10 cellular contexts compared by ENCODE assay signal in genomic region chr16:11557811-11558210, GRCh38. TPM values are rescaled to one million over a fixed set of nuclear protein-coding genes. Genes with fewer than 3 reads are reported as not detected.
A peak's percentile ranks its signal among the peaks of the same experiment; 100 is the strongest.
DNase-seq lines count a peak whose midpoint lies in the region; ATAC-seq and TF ChIP-seq lines count a peak whose summit lies in the region.
"Had no signal": no experiment of that assay in that cellular context is flagged by ENCODE, and none has a peak within 500 bp of the region (broad histone marks: within the 10 kb centered on the region; RNA-seq: fewer than 3 reads in every experiment).

No MANE protein-coding gene starts in this region.

- CTCF ChIA-PET in activated naive CD4-positive, alpha-beta T cell treated with anti-CD3 and anti-CD28 coated beads, Interleukin-2, amount 10 ng/mL, durations not matched to agents 7 days and 5 days (lab: Charles Lee): interaction anchor here (1.2 to 4.5 kb wide), 2 partner anchors 26 to 83 kb away, joined by 3 to 28 read pairs; no protein-coding TSS in a partner anchor

- H3K4me3 ChIP-seq in esophagus (ENCODE audit: low read depth in 1 of 2, low read length in 2 of 2): no peak overlapping the region
- H3K4me3 ChIP-seq in upper lobe of left lung: no peak overlapping the region

- H3K4me3 Mint-ChIP-seq in activated naive CD4-positive, alpha-beta T cell treated with anti-CD3 and anti-CD28 coated beads, Interleukin-2, amount 10 ng/mL, durations not matched to agents 7 days and 5 days: no peak overlapping the region
- H3K4me3 Mint-ChIP-seq in natural killer cell treated with Interleukin-12 subunit alpha and Interleukin-12 subunit beta and Interleukin-15 and Interleukin-18, amount 100 ng/mL, for 72 hours: peak overlapping the region; percentile 35

- peaks cover 3 to 6% of the 10 kb centered on the region in 2 donors for H3K9me3 ChIP-seq in esophagus (ENCODE audit: control insufficient read depth in 2 of 2, insufficient read depth in 1 of 2, low read depth in 1 of 2, low read length in 1 of 2)
- peaks cover 0 to 3% (median 0%) of the 10 kb centered on the region in 4 donors for H3K9me3 ChIP-seq in upper lobe of left lung

- H3K4me1 ChIP-seq in esophagus (ENCODE audit: control insufficient read depth in 2 of 2, insufficient read depth in 2 of 2, low read length in 1 of 2): peaks cover 3 to 4% of the 10 kb centered on the region in 2 donors
- peaks cover 0 to 27% (median 18%) of the 10 kb centered on the region in 4 donors for H3K4me1 ChIP-seq in upper lobe of left lung

- H3K27me3 ChIP-seq in esophagus (ENCODE audit: control insufficient read depth in 1 of 2, insufficient read depth in 2 of 2, low read length in 2 of 2) (no peaks in the 10 kb centered on the region), upper lobe of left lung (no peaks in the 10 kb centered on the region)

- ATAC-seq in natural killer cell treated with Interleukin-12 subunit alpha and Interleukin-12 subunit beta and Interleukin-15 and Interleukin-18, amount 100 ng/mL, for 72 hours: no peak
- peak in 1 of 2 donors; percentile 58 for ATAC-seq in upper lobe of left lung (ENCODE audit: low FRiP score in 2 of 2)
- ATAC-seq in GM19467 (IDR thresholded peaks at IDR 0.05; ENCODE audit: unreplicated experiment): no peak
- ATAC-seq in GM21423 (IDR thresholded peaks at IDR 0.05; ENCODE audit: unreplicated experiment): no peak

- H3K36me3 ChIP-seq in esophagus (ENCODE audit: control insufficient read depth in 2 of 2, insufficient read depth in 2 of 2, low read length in 1 of 2): peaks cover 4 to 14% of the 10 kb centered on the region in 2 donors
- H3K36me3 ChIP-seq in upper lobe of left lung: peaks cover 8 to 38% (median 33%) of the 10 kb centered on the region in 4 donors

- peaks cover 51% of the 10 kb centered on the region for H3K36me3 Mint-ChIP-seq in activated naive CD4-positive, alpha-beta T cell treated with anti-CD3 and anti-CD28 coated beads, Interleukin-2, amount 10 ng/mL, durations not matched to agents 7 days and 5 days
- peaks cover 17% of the 10 kb centered on the region for H3K36me3 Mint-ChIP-seq in natural killer cell treated with Interleukin-12 subunit alpha and Interleukin-12 subunit beta and Interleukin-15 and Interleukin-18, amount 100 ng/mL, for 72 hours

- H3K4me1 Mint-ChIP-seq in activated naive CD4-positive, alpha-beta T cell treated with anti-CD3 and anti-CD28 coated beads, Interleukin-2, amount 10 ng/mL, durations not matched to agents 7 days and 5 days: peaks cover 73% of the 10 kb centered on the region
- peaks cover 44 to 53% of the 10 kb centered on the region in 2 donors for H3K4me1 Mint-ChIP-seq in natural killer cell treated with Interleukin-12 subunit alpha and Interleukin-12 subunit beta and Interleukin-15 and Interleukin-18, amount 100 ng/mL, for 72 hours (ENCODE audit: low read depth in 2 of 2)

- H3K27me3 Mint-ChIP-seq in activated naive CD4-positive, alpha-beta T cell treated with anti-CD3 and anti-CD28 coated beads, Interleukin-2, amount 10 ng/mL, durations not matched to agents 7 days and 5 days: no peaks in the 10 kb centered on the region
- no peaks in the 10 kb centered on the region for H3K27me3 Mint-ChIP-seq in natural killer cell treated with Interleukin-12 subunit alpha and Interleukin-12 subunit beta and Interleukin-15 and Interleukin-18, amount 100 ng/mL, for 72 hours

- TF ChIP-seq EP300 in upper lobe of left lung (IDR thresholded peaks at IDR 0.05): no peak

- peak overlapping the region; percentile 79 for H3K27ac Mint-ChIP-seq in activated naive CD4-positive, alpha-beta T cell treated with anti-CD3 and anti-CD28 coated beads, Interleukin-2, amount 10 ng/mL, durations not matched to agents 7 days and 5 days
- peak overlapping the region; percentile 61 to 71 for H3K27ac Mint-ChIP-seq in natural killer cell treated with Interleukin-12 subunit alpha and Interleukin-12 subunit beta and Interleukin-15 and Interleukin-18, amount 100 ng/mL, for 72 hours

- TF ChIP-seq CTCF in upper lobe of left lung (IDR thresholded peaks at IDR 0.05): no peak

- H3K27ac ChIP-seq in esophagus (ENCODE audit: low read depth in 2 of 2, low read length in 1 of 2) (peak overlapping the region; percentile 36 to 77), upper lobe of left lung (peak overlapping the region in 3 of 4 donors; percentile 5 to 59 (median 35))

- TF ChIP-seq POLR2A in upper lobe of left lung (IDR thresholded peaks at IDR 0.05): no peak

- 31% methylated on average over 6 of the region's 6 CpGs for WGBS in esophagus, 2 donors
- WGBS in upper lobe of left lung, 2 donors: 59 to 67% methylated on average over 6 of the region's 6 CpGs

- DNase-seq in activated naive CD4-positive, alpha-beta T cell treated with anti-CD3 and anti-CD28 coated beads, Interleukin-2, amount 10 ng/mL, durations not matched to agents 7 days and 5 days: no peak
- DNase-seq in activated naive CD4-positive, alpha-beta T cell treated with Interleukin-2 at 50 U/mL for 16 hours: no peak
- DNase-seq in natural killer cell treated with Interleukin-12 subunit alpha and Interleukin-12 subunit beta and Interleukin-15 and Interleukin-18, amount 100 ng/mL, for 72 hours (ENCODE audit: low spot score): no peak
- no peak for DNase-seq in upper lobe of left lung
- DNase-seq in NCI-H1048 (lab: John Stamatoyannopoulos, UW): no peak
- DNase-seq: SIG-M5; stimulated activated CD4-positive, alpha-beta T cell treated with anti-CD3 and anti-CD28 coated beads, Interleukin-2, amount 100 ng/mL, for 48 hours had no signal

- peaks cover 7% of the 10 kb centered on the region for H3K9me3 Mint-ChIP-seq in activated naive CD4-positive, alpha-beta T cell treated with anti-CD3 and anti-CD28 coated beads, Interleukin-2, amount 10 ng/mL, durations not matched to agents 7 days and 5 days
- no peaks in the 10 kb centered on the region for H3K9me3 Mint-ChIP-seq in natural killer cell treated with Interleukin-12 subunit alpha and Interleukin-12 subunit beta and Interleukin-15 and Interleukin-18, amount 100 ng/mL, for 72 hours

RNA-seq across cellular contexts. Expression of gene LITAF, which starts 28.9 kb away (rescaled TPM):
- 10 to 100 TPM; 10.9 to 28.7 TPM for polyA plus RNA-seq in esophagus
- total RNA-seq in natural killer cell treated with Interleukin-12 subunit alpha and Interleukin-12 subunit beta and Interleukin-15 and Interleukin-18, amount 100 ng/mL, for 72 hours: 100 to 1,000 TPM; 112 to 191 TPM
- 100 to 1,000 TPM in 4 of 6 donors, 10 to 100 TPM in 2; 65.8 to 281 (median 113) TPM for total RNA-seq in upper lobe of left lung
